9 cellular contexts compared by ENCODE assay signal in genomic region chr6:127120109-127120786, GRCh38. TPM values are rescaled to one million over a fixed set of nuclear protein-coding genes. Genes with fewer than 3 reads are reported as not detected.
A peak's percentile ranks its signal among the peaks of the same experiment; 100 is the strongest.
DNase-seq lines count a peak whose midpoint lies in the region; ATAC-seq and TF ChIP-seq lines count a peak whose summit lies in the region.
"Had no signal": no experiment of that assay in that cellular context is flagged by ENCODE, and none has a peak within 500 bp of the region (broad histone marks: within the 10 kb centered on the region; RNA-seq: fewer than 3 reads in every experiment).

No MANE protein-coding gene starts in this region.

- H3K36me3 Mint-ChIP-seq in T-helper 1 cell treated with Interleukin-12 subunit alpha and Interleukin-12 subunit beta and Interleukin-4 antibody, amounts not matched to agents 30 μg/mL and 1 μg/mL, for 36 hours (ENCODE audit: low read depth), result no peaks in the 10 kb centered on the region
- H3K36me3 Mint-ChIP-seq in chondrocyte (ENCODE audit: low read depth) (no peaks in the 10 kb centered on the region), nephron (ENCODE audit: low read depth) (no peaks in the 10 kb centered on the region)

- DNase-seq in T-helper 1 cell (no peak), chondrocyte (ENCODE audit: low spot score) (peak; percentile 92), germinal center (ENCODE audit: low spot score) (no peak), KBM-7 (no peak)
- DNase-seq: DND-41 had no signal

- H3K4me1 Mint-ChIP-seq in T-helper 1 cell treated with Interleukin-12 subunit alpha and Interleukin-12 subunit beta and Interleukin-4 antibody, amounts not matched to agents 30 μg/mL and 1 μg/mL, for 36 hours (ENCODE audit: low read depth), result peaks cover 15% of the 10 kb centered on the region
- H3K4me1 Mint-ChIP-seq in chondrocyte (ENCODE audit: low read depth) (peaks cover 25% of the 10 kb centered on the region), nephron (peaks cover 23% of the 10 kb centered on the region)

- in situ Hi-C loops in KBM-7 (cut with MboI; ENCODE audit: low pct_unique_long_range_greater_than_20kb, low sequenced_read_pairs), result no loop called here

- peak overlapping the region; percentile 54 for H3K4me3 Mint-ChIP-seq in T-helper 1 cell treated with Interleukin-12 subunit alpha and Interleukin-12 subunit beta and Interleukin-4 antibody, amounts not matched to agents 30 μg/mL and 1 μg/mL, for 36 hours
- H3K4me3 Mint-ChIP-seq in chondrocyte (ENCODE audit: unreplicated experiment) (peak overlapping the region; percentile 77), nephron (peak overlapping the region; percentile 84 to 93 (median 92))

- ATAC-seq in HG03135 (IDR thresholded peaks at IDR 0.05; ENCODE audit: unreplicated experiment) (peak; percentile 18), HG03565 (IDR thresholded peaks at IDR 0.05; ENCODE audit: unreplicated experiment) (no peak)

- TF ChIP-seq CTCF in chondrocyte (IDR thresholded peaks at IDR 0.05), result no peak
- TF ChIP-seq CTCF in nephron (IDR thresholded peaks at IDR 0.05; ENCODE audit: unreplicated experiment in 3 of 3), result no peak

- H3K27ac Mint-ChIP-seq in T-helper 1 cell treated with Interleukin-12 subunit alpha and Interleukin-12 subunit beta and Interleukin-4 antibody, amounts not matched to agents 30 μg/mL and 1 μg/mL, for 36 hours, result no peak overlapping the region
- H3K27ac Mint-ChIP-seq in chondrocyte (ENCODE audit: unreplicated experiment) (no peak overlapping the region), nephron (peak overlapping the region; percentile 92 to 97 (median 96))

- no peaks in the 10 kb centered on the region for H3K9me3 Mint-ChIP-seq in T-helper 1 cell treated with Interleukin-12 subunit alpha and Interleukin-12 subunit beta and Interleukin-4 antibody, amounts not matched to agents 30 μg/mL and 1 μg/mL, for 36 hours
- H3K9me3 Mint-ChIP-seq in chondrocyte (ENCODE audit: low read depth) (no peaks in the 10 kb centered on the region), nephron (no peaks in the 10 kb centered on the region)

- H3K27me3 Mint-ChIP-seq in T-helper 1 cell treated with Interleukin-12 subunit alpha and Interleukin-12 subunit beta and Interleukin-4 antibody, amounts not matched to agents 30 μg/mL and 1 μg/mL, for 36 hours (ENCODE audit: low read depth), result peaks cover 90% of the 10 kb centered on the region
- H3K27me3 Mint-ChIP-seq in chondrocyte (ENCODE audit: low read depth) (peaks cover 51% of the 10 kb centered on the region), nephron (ENCODE audit: low read depth) (peaks cover 58% of the 10 kb centered on the region)

RNA-seq across cellular contexts. Expression of gene RSPO3, which starts 1.8 kb away (rescaled TPM):
- total RNA-seq in chondrocyte, result 0.21 to 18.1 TPM (median 0.22 TPM) in 3 replicates

Comparison
In these comparisons a context has a peak if more than half of its experiments do, and no peak if none do; other contexts are left out.
1. H3K27ac Mint-ChIP-seq: peak in nephron (3 of 3); none in T-helper 1 cell treated with Interleukin-12 subunit alpha and Interleukin-12 subunit beta and Interleukin-4 antibody, amounts not matched to agents 30 μg/mL and 1 μg/mL, for 36 hours (single experiment) and chondrocyte (single experiment).
2. Peak in every context shown above with its lines, with median percentiles within 50 percentile points of each other: H3K4me3 Mint-ChIP-seq.